Comparison of ENCODE assay signal across 17 cellular contexts in genomic region chr11:69402251-69402892, GRCh38.
"Had no signal": no experiment of that assay in that cellular context is flagged by ENCODE, and none has a peak within 500 bp of the region (broad histone marks: within the 10 kb centered on the region; RNA-seq: fewer than 3 reads in every experiment).

No MANE protein-coding gene starts in this region.

- ATAC-seq: effector memory CD8-positive, alpha-beta T cell had no signal

- H3K4me2 ChIP-seq: hepatocyte had no signal

- DNase-seq: activated CD4-positive, alpha-beta T cell treated with anti-CD3 and anti-CD28 coated beads for 4 hours; activated naive CD4-positive, alpha-beta T cell treated with anti-CD3 and anti-CD28 coated beads, Interleukin-2, amount 50 U/mL, for 16 hours; amniotic stem cell; brain microvascular endothelial cell; cerebellar nuclear complex; effector memory CD8-positive, alpha-beta T cell; small intestine; T1000; thyroid gland had no signal

- H3K9me3 Mint-ChIP-seq: dendritic cell treated with granulocyte-macrophage colony-stimulating factor and Interleukin-4, amounts not matched to agents 40 ng/mL and 50 ng/mL, for 4 days had no signal

- H3K27ac ChIP-seq: brain microvascular endothelial cell, epithelial cell of prostate, hepatocyte, parathyroid adenoma, right atrium auricular region, thyroid gland had no signal

- H3K27ac Mint-ChIP-seq: activated T-helper 1 cell treated with anti-CD3 and anti-CD28 coated beads, Interleukin-12 subunit alpha, Interleukin-12 subunit beta, Interleukin-2, Interleukin-4 antibody, amounts not matched to agents 30 ng/mL and 10 ng/mL and 1 ng/mL, durations not matched to agents 14 hours and 24 hours and 36 hours; dendritic cell treated with granulocyte-macrophage colony-stimulating factor and Interleukin-4, amounts not matched to agents 40 ng/mL and 50 ng/mL, for 4 days; effector memory CD8-positive, alpha-beta T cell; mesothelial cell of epicardium had no signal

- FAIRE-seq: small intestine, urothelium cell line had no signal

- H3K36me3 Mint-ChIP-seq: mesothelial cell of epicardium had no signal

- H3K4me1 ChIP-seq: right atrium auricular region had no signal

- H3K36me3 ChIP-seq: brain microvascular endothelial cell, right atrium auricular region, thyroid gland had no signal

- H3K9me3 ChIP-seq: thyroid gland had no signal

- H3K4me3 ChIP-seq: hepatocyte, right atrium auricular region, thyroid gland had no signal

- H3K79me2 ChIP-seq: hepatocyte, parathyroid adenoma had no signal

- H3K9ac ChIP-seq: parathyroid adenoma had no signal

- H2AFZ ChIP-seq: hepatocyte, parathyroid adenoma had no signal

- H3K27me3 ChIP-seq: brain microvascular endothelial cell, hepatocyte, right atrium auricular region, thyroid gland had no signal

- H3K4me3 Mint-ChIP-seq: activated T-helper 1 cell treated with anti-CD3 and anti-CD28 coated beads, Interleukin-12 subunit alpha, Interleukin-12 subunit beta, Interleukin-2, Interleukin-4 antibody, amounts not matched to agents 30 ng/mL and 10 ng/mL and 1 ng/mL, durations not matched to agents 14 hours and 24 hours and 36 hours; dendritic cell treated with granulocyte-macrophage colony-stimulating factor and Interleukin-4, amounts not matched to agents 40 ng/mL and 50 ng/mL, for 4 days; effector memory CD8-positive, alpha-beta T cell; mesothelial cell of epicardium had no signal
